ENCODE assay signal across 26 cellular contexts in the genomic region with DNA sequence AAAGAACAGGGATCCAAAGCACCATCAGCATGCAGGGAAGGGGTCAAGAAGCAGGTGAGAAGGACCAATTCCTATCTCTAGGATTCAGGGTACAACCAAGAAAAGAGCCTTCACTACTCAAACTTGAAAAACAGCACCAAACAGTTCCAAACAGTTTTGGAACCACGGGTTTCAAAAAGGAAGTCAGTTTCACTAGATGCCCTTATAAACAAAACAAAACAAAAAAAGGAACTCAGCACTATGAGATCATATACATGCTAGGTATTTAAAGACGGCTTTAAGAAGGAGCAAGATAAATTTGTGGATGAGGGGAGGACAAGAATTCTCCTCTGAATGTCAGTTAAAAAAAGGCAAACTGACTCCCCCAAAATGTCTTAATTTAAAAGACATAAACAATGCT. TPM values are rescaled to one million over a fixed set of nuclear protein-coding genes. Genes with fewer than 3 reads are reported as not detected.
"Had no signal": no experiment of that assay in that cellular context is flagged by ENCODE, and none has a peak within 500 bp of the region (broad histone marks: within the 10 kb centered on the region; RNA-seq: fewer than 3 reads in every experiment).

No MANE protein-coding gene starts in this region.

- H3K36me3 ChIP-seq: colonic mucosa had no signal

- H3K9me3 ChIP-seq: ascending aorta, colonic mucosa, left lung, right lobe of liver, suprapubic skin had no signal

- H3K27ac Mint-ChIP-seq: activated B cell treated with CpG ODN at 0.5 μM for 24 hours; activated CD8-positive, alpha-beta T cell treated with anti-CD3 and anti-CD28 coated beads for 36 hours; activated T-helper 2 cell treated with anti-CD3 and anti-CD28 coated beads, Interferon-gamma antibody, Interleukin-2, Interleukin-4, amounts not matched to agents 10 μg/mL and 5 μg/mL and 100 μg/mL, durations not matched to agents 14 hours and 24 hours and 36 hours; endodermal cell; mesothelial cell of epicardium; nephron; stimulated activated naive CD8-positive, alpha-beta T cell treated with anti-CD3 and anti-CD28 coated beads, Interleukin-15, amount 100 ng/mL, for 72 hours; type B pancreatic cell had no signal

- H3K9me3 Mint-ChIP-seq: activated B cell treated with CpG ODN at 0.5 μM for 24 hours; activated CD8-positive, alpha-beta T cell treated with anti-CD3 and anti-CD28 coated beads for 36 hours; activated T-helper 2 cell treated with anti-CD3 and anti-CD28 coated beads, Interferon-gamma antibody, Interleukin-2, Interleukin-4, amounts not matched to agents 10 μg/mL and 5 μg/mL and 100 μg/mL, durations not matched to agents 14 hours and 24 hours and 36 hours; central memory CD8-positive, alpha-beta T cell; endodermal cell; mesothelial cell of epicardium; nephron; stimulated activated naive CD8-positive, alpha-beta T cell treated with anti-CD3 and anti-CD28 coated beads, Interleukin-15, amount 100 ng/mL, for 72 hours; type B pancreatic cell had no signal

- H3K4me3 ChIP-seq: ascending aorta, colonic mucosa, left lung, right lobe of liver, suprapubic skin had no signal

- H3K4me3 Mint-ChIP-seq: activated B cell treated with CpG ODN at 0.5 μM for 24 hours; activated CD8-positive, alpha-beta T cell treated with anti-CD3 and anti-CD28 coated beads for 36 hours; central memory CD8-positive, alpha-beta T cell; endodermal cell; mesothelial cell of epicardium; nephron; stimulated activated naive CD8-positive, alpha-beta T cell treated with anti-CD3 and anti-CD28 coated beads, Interleukin-15, amount 100 ng/mL, for 72 hours; type B pancreatic cell had no signal

- FAIRE-seq: small intestine, TTC549 had no signal

- H3K4me1 Mint-ChIP-seq: endodermal cell had no signal

- ATAC-seq: activated CD8-positive, alpha-beta T cell treated with anti-CD3 and anti-CD28 coated beads for 36 hours; left lung; right lobe of liver; stimulated activated naive CD8-positive, alpha-beta T cell treated with anti-CD3 and anti-CD28 coated beads, Interleukin-15, amount 100 ng/mL, for 72 hours had no signal

- H3K36me3 Mint-ChIP-seq: type B pancreatic cell had no signal

- H3K4me1 ChIP-seq: parathyroid adenoma had no signal

- DNase-seq: activated B cell treated with CpG ODN at 0.5 μM for 24 hours; activated CD4-positive, alpha-beta T cell treated with anti-CD3 and anti-CD28 coated beads for 4 hours; activated CD8-positive, alpha-beta T cell treated with anti-CD3 and anti-CD28 coated beads for 36 hours; activated naive CD4-positive, alpha-beta T cell treated with Interleukin-2 at 50 U/mL for 16 hours; activated T-cell treated with anti-CD3 and anti-CD28 coated beads, Interleukin-2, amount 50 U/mL, for 1 hour; colonic mucosa; endodermal cell; foreskin melanocyte; head of caudate nucleus; left lung; right lobe of liver; small intestine; stimulated activated CD4-positive, alpha-beta T cell treated with anti-CD3 and anti-CD28 coated beads, Interleukin-4, amount 100 ng/mL, for 1 hour; stimulated activated naive CD8-positive, alpha-beta T cell treated with anti-CD3 and anti-CD28 coated beads, Interleukin-15, amount 100 ng/mL, for 72 hours had no signal

RNA-seq across cellular contexts. Expression of gene INSM2, which starts 6.0 kb away (rescaled TPM):
- total RNA-seq: activated B cell treated with CpG ODN at 0.5 μM for 24 hours; activated CD8-positive, alpha-beta T cell treated with anti-CD3 and anti-CD28 coated beads for 36 hours; activated T-helper 2 cell treated with anti-CD3 and anti-CD28 coated beads, Interferon-gamma antibody, Interleukin-2, Interleukin-4, amounts not matched to agents 10 μg/mL and 5 μg/mL and 100 μg/mL, durations not matched to agents 14 hours and 24 hours and 36 hours; ascending aorta; colonic mucosa; epithelial cell of proximal tubule; kidney epithelial cell; left lung; lung microvascular endothelial cell; mesothelial cell of epicardium; right lobe of liver; suprapubic skin had no signal
